Comparison of ENCODE assay signal across 21 cellular contexts in the genomic region with DNA sequence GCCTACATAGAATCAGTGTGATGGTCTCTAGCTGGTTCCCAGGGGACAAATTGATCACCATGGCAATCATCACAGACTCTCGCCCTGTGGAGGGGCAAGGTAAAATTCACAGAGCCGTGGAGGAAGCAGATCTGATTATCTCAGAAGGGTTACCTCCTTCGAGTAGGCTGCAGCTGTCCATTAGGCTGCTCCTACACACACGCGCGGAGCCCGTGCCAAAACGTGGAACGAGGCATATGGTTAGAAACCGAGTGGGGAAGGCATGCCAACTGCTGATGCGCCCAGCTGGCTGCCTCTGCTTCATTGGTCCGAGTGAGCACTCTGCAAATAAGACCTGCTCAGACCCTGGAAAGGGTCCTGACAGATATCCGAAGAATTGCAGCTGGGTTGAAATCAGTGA. TPM values are rescaled to one million over a fixed set of nuclear protein-coding genes. Genes with fewer than 3 reads are reported as not detected.
DNase-seq lines count a peak whose midpoint lies in the region; ATAC-seq, FAIRE-seq and TF ChIP-seq lines count a peak whose summit lies in the region.
"Had no signal": no experiment of that assay in that cellular context is flagged by ENCODE, and none has a peak within 500 bp of the region (broad histone marks: within the 10 kb centered on the region; RNA-seq: fewer than 3 reads in every experiment).

No MANE protein-coding gene starts in this region.

- no peak overlapping the region for H4K5ac ChIP-seq in H1 (ENCODE audit: insufficient read length, low read depth, low read length)

- no peaks in the 10 kb centered on the region for H4K20me1 ChIP-seq in H1 (replicated peaks in 1 of 2; ENCODE audit: control insufficient read depth in 1 of 2, insufficient read depth in 2 of 2, low read length in 2 of 2)

- WGBS in H1 (ENCODE audit: extremely low coverage in 1 of 2, insufficient coverage in 1 of 2, insufficient read length in 1 of 2, insufficient replicate concordance in 2 of 2, low coverage in 1 of 2, low lambda C conversion rate in 2 of 2, missing lambda C conversion rate in 1 of 2), 2 experiments, result 87% methylated on average over 13 of the region's 13 CpGs; no CpG with 5 or more reads in 1 of the 2 experiments

- no peak for TF ChIP-seq RAD21 in H1 (IDR thresholded peaks at IDR 0.05 in 1 of 2, conservative IDR thresholded peaks at IDR 0.05 in 1 of 2; ENCODE audit: low read depth in 2 of 2, low read length in 2 of 2)

- TF ChIP-seq EP300 in H1 (IDR thresholded peaks at IDR 0.05; ENCODE audit: borderline replicate concordance in 1 of 2, low read depth in 2 of 2, low read length in 2 of 2), result no peak

- ATAC-seq in HG03439 (IDR thresholded peaks at IDR 0.05; ENCODE audit: unreplicated experiment), result no peak
- ATAC-seq in HG03045 (IDR thresholded peaks at IDR 0.05; ENCODE audit: unreplicated experiment), result no peak
- ATAC-seq: left colon had no signal

- no peak overlapping the region for H3K4ac ChIP-seq in H1 (replicated peaks; ENCODE audit: insufficient read length, low read depth, low read length)

- no peak for TF ChIP-seq POLR2A in H1 (IDR thresholded peaks at IDR 0.05; ENCODE audit: control extremely low read depth in 1 of 2, low read depth in 2 of 2, low read length in 2 of 2)

- peaks cover 0 to 23% of the 10 kb centered on the region in 2 experiments; a peak in 2 of 4 replicates for H3K79me2 ChIP-seq in H1 (ENCODE audit: control insufficient read depth in 1 of 2, insufficient read depth in 2 of 2, low read length in 2 of 2)

- H3K79me1 ChIP-seq in H1 (ENCODE audit: low read depth, low read length), result no peaks in the 10 kb centered on the region

- H3K9ac ChIP-seq in H1 (replicated peaks in 1 of 4; ENCODE audit: extremely low read depth in 1 of 4, low read depth in 3 of 4, low read length in 3 of 4), result no peak overlapping the region

- no peak overlapping the region for H3K27ac ChIP-seq in H1 (ENCODE audit: low read depth, low read length)
- H3K27ac ChIP-seq: coronary artery, prostate gland, RWPE1, suprapubic skin had no signal

- no peak overlapping the region for H3K18ac ChIP-seq in H1 (ENCODE audit: extremely low read depth, low read length)

- no peak overlapping the region for H2AFZ ChIP-seq in H1 (ENCODE audit: low read length)

- no peak overlapping the region for H3K4me3 ChIP-seq in H1 (ENCODE audit: extremely low read depth in 1 of 4, insufficient read depth in 2 of 4, low read depth in 3 of 4, low read length in 4 of 4)
- H3K4me3 ChIP-seq: coronary artery, HAP-1, prostate gland, suprapubic skin had no signal

- H4K91ac ChIP-seq in H1 (replicated peaks; ENCODE audit: insufficient read length, low read length), result no peak overlapping the region

- H3K4me1 ChIP-seq in H1 (replicated peaks in 1 of 4; ENCODE audit: control insufficient read depth in 3 of 4, insufficient read depth in 4 of 4, low read length in 3 of 4), result peaks cover 4 to 20% (median 13%) of the 10 kb centered on the region in 4 experiments
- H3K4me1 ChIP-seq: HAP-1, prostate gland, suprapubic skin had no signal

- FAIRE-seq in H1 (lab: Jason Lieb, UNC), result peak; percentile 66
- FAIRE-seq: A204.1 had no signal

- H3K56ac ChIP-seq in H1 (replicated peaks; ENCODE audit: insufficient read length, low read depth, low read length), result no peak overlapping the region

- no peaks in the 10 kb centered on the region for H3K23me2 ChIP-seq in H1 (ENCODE audit: low read depth, low read length)

- H2AK5ac ChIP-seq in H1 (ENCODE audit: low read depth, low read length), result no peak overlapping the region

- peak overlapping the region in 1 of 2 experiments; percentile 36; a peak in 1 of 4 replicates for H3K4me2 ChIP-seq in H1 (ENCODE audit: insufficient read depth in 1 of 2, low read depth in 2 of 2, low read length in 2 of 2)

- H3K27me3 ChIP-seq in H1 (replicated peaks in 1 of 4; ENCODE audit: control insufficient read depth in 3 of 4, extremely low read depth in 1 of 4, insufficient read depth in 3 of 4, low read length in 3 of 4), result no peaks in the 10 kb centered on the region
- H3K27me3 ChIP-seq: suprapubic skin had no signal

- POLR2A ChIA-PET in H1 (lab: Charles Lee; ENCODE audit: partially characterized antibody), result no interaction called here

- H2BK12ac ChIP-seq in H1 (ENCODE audit: low read depth, low read length), result no peak overlapping the region

- no peak overlapping the region for H2BK15ac ChIP-seq in H1 (ENCODE audit: low read length)

- peak; percentile 7 to 42 for DNase-seq in SHP77 (lab: John Stamatoyannopoulos, UW)
- no peak for DNase-seq in SHP77 treated with DMSO at 0.1 percent for 48 hours (lab: John Stamatoyannopoulos, UW)
- peak; percentile 52 to 87 for DNase-seq in NCI-H446 (lab: John Stamatoyannopoulos, UW)
- no peak for DNase-seq in H1 (ENCODE audit: low read depth in 1 of 2, low spot score in 2 of 2)
- peak; percentile 15 to 92 (median 58) for DNase-seq in posterior cingulate gyrus
- no peak for DNase-seq in effector CD4-positive, alpha-beta T cell
- DNase-seq: activated CD4-positive, alpha-beta memory T cell treated with anti-CD3 and anti-CD28 coated beads, Interleukin-2, amount 10 ng/mL, durations not matched to agents 7 days and 5 days; activated T-cell treated with anti-CD3 and anti-CD28 coated beads, Interleukin-2, amount 50 U/mL, for 1 hour; left colon; MM.1S; NCI-H526; stimulated activated CD4-positive, alpha-beta T cell treated with anti-CD3 and anti-CD28 coated beads, Interleukin-1b, Interleukin-23, amount 100 ng/mL, for 48 hours; T-helper 9 cell had no signal

- H2BK20ac ChIP-seq in H1 (ENCODE audit: low read length), result no peak overlapping the region

- no peak overlapping the region for H4K8ac ChIP-seq in H1 (ENCODE audit: extremely low read depth, insufficient read depth, low read length)

- no peak overlapping the region for H3K14ac ChIP-seq in H1 (ENCODE audit: insufficient read length)

- H3K36me3 ChIP-seq in H1 (ENCODE audit: control insufficient read depth in 2 of 4, insufficient read depth in 4 of 4, low read length in 3 of 4), result no peaks in the 10 kb centered on the region
- H3K36me3 ChIP-seq: HAP-1, prostate gland, suprapubic skin had no signal

- H3K9me3 ChIP-seq in H1 (ENCODE audit: insufficient read depth in 2 of 2, low read depth in 1 of 2, low read length in 1 of 2), result no peaks in the 10 kb centered on the region
- H3K9me3 ChIP-seq: HAP-1, prostate gland, suprapubic skin had no signal

- no peak overlapping the region for H2BK120ac ChIP-seq in H1 (replicated peaks; ENCODE audit: low read depth, low read length)

- intact Hi-C loops in posterior cingulate gyrus (cut with DNase I), result no loop called here

- CTCF ChIA-PET in H1 (lab: Charles Lee; ENCODE audit: partially characterized antibody), result interaction anchor here (1.2 kb wide), 1 partner anchor 267 kb away, joined by 3 read pairs; no protein-coding TSS in a partner anchor

- H3K23ac ChIP-seq in H1 (ENCODE audit: insufficient read length), result no peak overlapping the region

- no peak for TF ChIP-seq CTCF in H1 (IDR thresholded peaks at IDR 0.05; ENCODE audit: control extremely low read depth in 1 of 3, insufficient read depth in 1 of 3, low read depth in 1 of 3, low read length in 3 of 3)

- no peak overlapping the region for H2BK5ac ChIP-seq in H1 (ENCODE audit: low read depth, low read length)

TF ChIP-seq in H1, 55 proteins besides CTCF, POLR2A, EP300 and RAD21:
- TF ChIP-seq TAF7 (optimal IDR thresholded peaks at IDR 0.05; ENCODE audit: borderline replicate concordance, low read depth, low read length) (no peak), SUZ12 (IDR thresholded peaks at IDR 0.05; ENCODE audit: low read length) (no peak), RFX5 (IDR thresholded peaks at IDR 0.05; ENCODE audit: borderline replicate concordance, low read depth, low read length) (peak; percentile 62; the same call in 1 of the 2 replicates), KDM5A (IDR thresholded peaks at IDR 0.05; ENCODE audit: low read length) (no peak), TAF1 (IDR thresholded peaks at IDR 0.05; ENCODE audit: low read depth, low read length) (no peak), BRCA1 (IDR thresholded peaks at IDR 0.05; ENCODE audit: low read depth, low read length) (no peak)
- TF ChIP-seq, protein P1, sequence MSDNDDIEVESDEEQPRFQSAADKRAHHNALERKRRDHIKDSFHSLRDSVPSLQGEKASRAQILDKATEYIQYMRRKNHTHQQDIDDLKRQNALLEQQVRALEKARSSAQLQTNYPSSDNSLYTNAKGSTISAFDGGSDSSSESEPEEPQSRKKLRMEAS (IDR thresholded peaks at IDR 0.05), result no peak

RNA-seq across cellular contexts. Expression of a gene that starts 52.7 kb away (rescaled TPM):
- 5.6 and 7.8 TPM in 2 replicates for total RNA-seq in H1 (2021; fragmentation: NEBNext Ultra II Directional; extraction: Animal tissue kit (Norgen Biotek cat#: 25700))
- 3.0 and 4.4 TPM in 2 replicates for polyA plus RNA-seq in H1 (2011; rRNA removed)
- polyA plus RNA-seq in H1 (2011; cell fraction: cytosol; rRNA removed), result 5.7 TPM
- 3.4 TPM for polyA plus RNA-seq in H1 (2011; cell fraction: nucleus; rRNA removed)
- 5.4 to 6.8 TPM (median 5.9 TPM) in 4 replicates for polyA plus RNA-seq in H1 (2012, experiment 1 of 2)
- polyA plus RNA-seq in H1 (2012, experiment 2 of 2), result 0.68 TPM
- polyA plus RNA-seq in H1 (2013, experiment 1 of 2), result 6.6 TPM
- polyA plus RNA-seq in H1 (2013, experiment 2 of 2), result 7.1 TPM
- polyA minus RNA-seq in H1 (2011; rRNA and poly(A)+ RNA removed), result 12.2 and 18.2 TPM in 2 replicates
- 5.4 TPM for polyA minus RNA-seq in H1 (2011; cell fraction: cytosol; rRNA and poly(A)+ RNA removed)
- polyA minus RNA-seq in H1 (2011; cell fraction: nucleus; rRNA and poly(A)+ RNA removed), result 13.2 TPM

Comparison
In these comparisons a context has a peak if more than half of its experiments do, and no peak if none do; other contexts are left out.
1. DNase-seq: peak in SHP77 (2 of 2), NCI-H446 (2 of 2) and posterior cingulate gyrus (10 of 10); none in SHP77 treated with DMSO at 0.1 percent for 48 hours (single experiment), H1 (0 of 2) and effector CD4-positive, alpha-beta T cell (single experiment).